In the genomic region with DNA sequence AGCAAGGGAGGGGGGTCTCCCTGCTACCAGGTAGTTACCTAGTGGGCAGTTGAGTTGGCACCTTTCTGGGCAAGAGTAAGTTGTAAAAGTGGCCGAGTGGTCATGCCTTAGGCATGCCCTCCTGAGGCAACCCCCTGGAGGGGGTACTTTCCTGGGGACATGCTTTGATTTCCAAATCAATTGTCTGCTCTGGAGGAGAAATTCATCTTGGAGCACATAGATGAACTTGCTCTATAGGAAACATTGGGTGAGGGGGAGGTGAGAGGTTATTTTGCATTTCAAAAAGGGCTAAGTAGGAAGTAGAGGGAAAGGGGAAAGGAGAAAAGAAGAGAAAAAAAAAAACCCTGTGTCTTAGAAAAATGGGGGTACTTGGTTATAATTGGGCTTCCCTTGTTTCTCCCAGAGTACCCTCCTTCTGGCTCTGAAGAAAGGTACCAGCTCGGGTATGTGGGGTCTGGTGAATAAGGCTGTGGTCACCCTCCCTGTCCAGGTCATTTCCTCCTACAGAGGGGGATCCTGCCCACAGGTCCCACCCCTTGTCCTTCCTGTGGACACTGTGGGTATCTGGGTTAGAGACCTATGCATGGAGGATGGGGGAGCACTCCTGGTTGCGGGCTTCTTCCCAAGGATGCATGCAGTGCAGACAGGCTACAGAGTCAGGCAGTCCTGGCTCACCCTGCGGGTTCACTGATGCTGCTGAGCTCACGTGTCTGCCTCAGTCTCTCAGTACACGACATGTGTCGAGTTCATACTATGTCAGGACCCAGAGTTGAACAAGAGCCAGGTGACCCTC, we compare ENCODE assay signal across 25 cellular contexts.
"Had no signal": no experiment of that assay in that cellular context is flagged by ENCODE, and none has a peak within 500 bp of the region (broad histone marks: within the 10 kb centered on the region; RNA-seq: fewer than 3 reads in every experiment).

No MANE protein-coding gene starts in this region.

- H3K27me3 ChIP-seq: body of pancreas, foreskin keratinocyte, right atrium auricular region, upper lobe of left lung had no signal

- H3K9me3 ChIP-seq: body of pancreas, lower lobe of right lung, prostate gland, right atrium auricular region, upper lobe of left lung had no signal

- H3K4me2 ChIP-seq: hepatocyte had no signal

- ATAC-seq: activated naive CD8-positive, alpha-beta T cell treated with anti-CD3 and anti-CD28 coated beads, Interleukin-2, amount 50 U/mL, for 24 hours; activated T-cell treated with anti-CD3 and anti-CD28 coated beads, Interleukin-2, amount 50 U/mL, for 4 hours; body of pancreas; foreskin keratinocyte; lower lobe of right lung; stimulated activated naive CD8-positive, alpha-beta T cell treated with anti-CD3 and anti-CD28 coated beads, Interleukin-15, Interleukin-2, amounts not matched to agents 100 U/mL and 50 U/mL, for 24 hours had no signal

- H3K4me3 ChIP-seq: body of pancreas, hepatocyte, lower lobe of right lung, prostate gland, right atrium auricular region, upper lobe of left lung had no signal

- DNase-seq: activated B cell treated with CpG ODN at 0.5 μM for 24 hours; activated CD4-positive, alpha-beta T cell treated with anti-CD3 and anti-CD28 coated beads for 4 hours; activated CD4-positive, alpha-beta T cell treated with anti-CD3 and anti-CD28 coated beads, Interleukin-2, amount 50 U/mL, for 48 hours; activated CD8-positive, alpha-beta memory T cell treated with anti-CD3 and anti-CD28 coated beads, Interleukin-2, amount 50 U/mL, for 48 hours; activated naive CD4-positive, alpha-beta T cell treated with anti-CD3 and anti-CD28 coated beads, Interleukin-2, amount 10 ng/mL, durations not matched to agents 7 days and 5 days; activated naive CD8-positive, alpha-beta T cell treated with anti-CD3 and anti-CD28 coated beads, Interleukin-2, amount 50 U/mL, for 24 hours; activated T-cell treated with anti-CD3 and anti-CD28 coated beads, Interleukin-2, amount 50 U/mL, for 4 hours; anterior cingulate cortex; body of pancreas; central memory CD4-positive, alpha-beta T cell; dermis blood vessel endothelial cell; effector CD8-positive, alpha-beta T cell; foreskin keratinocyte; glutamatergic neuron; kidney; lower lobe of right lung; naive B cell; stimulated activated CD4-positive, alpha-beta T cell treated with anti-CD3 and anti-CD28 coated beads, Interleukin-12 subunit alpha, Interleukin-12 subunit beta, amount 100 ng/mL, for 4 hours; stimulated activated CD4-positive, alpha-beta T cell treated with anti-CD3 and anti-CD28 coated beads, Interleukin-4, amount 100 ng/mL, for 4 hours; stimulated activated naive CD8-positive, alpha-beta T cell treated with anti-CD3 and anti-CD28 coated beads, Interleukin-15, Interleukin-2, amounts not matched to agents 100 U/mL and 50 U/mL, for 24 hours; T-helper 1 cell; upper lobe of left lung had no signal

- H3K4me1 ChIP-seq: foreskin keratinocyte, lower lobe of right lung, prostate gland, right atrium auricular region, upper lobe of left lung had no signal

- H3K27ac ChIP-seq: body of pancreas, foreskin keratinocyte, hepatocyte, lower lobe of right lung, prostate gland, right atrium auricular region, upper lobe of left lung had no signal

- H3K79me2 ChIP-seq: hepatocyte had no signal

- H3K36me3 ChIP-seq: lower lobe of right lung, prostate gland, upper lobe of left lung had no signal
